ENCODE assay signal across 11 cellular contexts in the genomic region with DNA sequence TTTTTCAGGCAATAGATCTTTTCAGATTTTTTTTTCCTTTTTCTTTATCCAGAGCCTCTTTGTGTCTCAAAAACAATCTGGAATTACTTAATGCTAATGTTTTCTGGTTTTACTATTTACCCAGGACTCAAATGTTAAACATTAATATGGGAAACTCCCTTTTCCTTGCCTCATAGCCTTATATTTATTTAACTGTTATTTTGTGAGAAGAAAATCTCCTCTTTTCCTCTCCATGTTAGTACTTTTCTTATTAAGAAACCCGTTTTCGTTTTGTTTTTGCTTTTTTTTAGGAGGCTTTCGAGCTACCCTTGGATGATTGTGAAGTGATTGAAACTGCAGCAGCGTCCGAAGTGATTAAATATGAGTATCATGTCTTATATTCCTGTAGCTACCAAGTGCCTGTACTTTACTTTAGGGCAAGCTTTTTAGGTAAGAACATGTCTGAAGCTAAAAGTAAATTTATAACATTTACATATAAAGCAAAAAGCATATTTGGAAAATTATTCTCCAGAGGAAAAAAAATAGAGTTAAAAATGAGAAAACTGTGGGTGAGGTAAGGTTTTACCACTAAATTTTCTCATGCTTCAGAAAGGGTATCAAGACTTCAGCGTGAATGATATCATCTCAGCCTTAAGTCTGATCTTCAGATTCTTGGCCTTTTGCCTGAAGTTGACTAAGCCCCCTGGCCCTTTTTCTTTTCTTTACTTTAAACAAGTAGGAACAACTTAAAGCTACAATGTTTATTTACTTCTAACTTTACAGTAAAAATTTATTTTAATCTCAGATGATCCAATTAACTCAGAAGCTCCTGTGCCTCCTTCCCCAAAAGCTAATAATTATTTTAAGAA.
A peak's percentile ranks its signal among the peaks of the same experiment; 100 is the strongest.
DNase-seq lines count a peak whose midpoint lies in the region; ATAC-seq and TF ChIP-seq lines count a peak whose summit lies in the region.
"Had no signal": no experiment of that assay in that cellular context is flagged by ENCODE, and none has a peak within 500 bp of the region (broad histone marks: within the 10 kb centered on the region; RNA-seq: fewer than 3 reads in every experiment).

No MANE protein-coding gene starts in this region.

- H3K4me2 ChIP-seq in SK-N-SH: peak overlapping the region; percentile 78

- peak overlapping the region; percentile 70 for H2AFZ ChIP-seq in SK-N-SH (ENCODE audit: low read depth)

- CTCF ChIA-PET in SK-N-SH (lab: Yijun Ruan, JAX): interaction anchor here (0.7 to 3.0 kb wide), 17 partner anchors 13 to 866 kb away, joined by 3 to 28 read pairs (median 4); no protein-coding TSS in a partner anchor
- CTCF ChIA-PET in GM10248 (lab: Yijun Ruan, JAX): interaction anchor here (0.7 to 3.5 kb wide), 25 partner anchors 8 to 865 kb away, joined by 3 to 24 read pairs (median 4); no protein-coding TSS in a partner anchor

- H3K27ac ChIP-seq in SK-N-SH (ENCODE audit: low read depth in 2 of 2, low read length in 1 of 2) (peak overlapping the region; percentile 82 to 99), sigmoid colon (peak overlapping the region; percentile 0 to 66 (median 62))

- H3K27me3 ChIP-seq in SK-N-SH (ENCODE audit: insufficient read depth) (no peaks in the 10 kb centered on the region), sigmoid colon (no peaks in the 10 kb centered on the region)

- no peaks in the 10 kb centered on the region for H3K9me2 ChIP-seq in SK-N-SH

- no peak for ATAC-seq in HG02938 (IDR thresholded peaks at IDR 0.05; ENCODE audit: unreplicated experiment)
- ATAC-seq in GM21786 (IDR thresholded peaks at IDR 0.05; ENCODE audit: unreplicated experiment): no peak

- peak overlapping the region; percentile 75; the same call in 1 of the 2 replicates for H3K9ac ChIP-seq in SK-N-SH

- TF ChIP-seq CTCF in SK-N-SH (IDR thresholded peaks at IDR 0.05): no peak
- TF ChIP-seq CTCF in fibroblast of mammary gland (conservative IDR thresholded peaks at IDR 0.05; ENCODE audit: control insufficient read depth, insufficient read depth, low read depth, low read length): no peak
- no peak for TF ChIP-seq CTCF in sigmoid colon (IDR thresholded peaks at IDR 0.05)
- no peak for TF ChIP-seq CTCF in GM10248 (IDR thresholded peaks at IDR 0.05; ENCODE audit: control extremely low read depth, extremely low read depth, low read depth, missing control alignments)

- peaks cover 9 to 47% of the 10 kb centered on the region in 2 experiments for H3K4me1 ChIP-seq in SK-N-SH (ENCODE audit: control insufficient read depth in 1 of 2, insufficient read depth in 2 of 2, low read depth in 1 of 2, low read length in 1 of 2)
- H3K4me1 ChIP-seq in sigmoid colon: peaks cover 0 to 32% (median 18%) of the 10 kb centered on the region in 4 donors

- H3K4me3 ChIP-seq in SK-N-SH (ENCODE audit: low read depth in 2 of 2, low read length in 1 of 2) (peak overlapping the region; percentile 17 to 22; a peak in 2 of 4 replicates), fibroblast of mammary gland (ENCODE audit: control insufficient read depth, low read depth, low read length) (no peak overlapping the region), sigmoid colon (no peak overlapping the region)

- H3K36me3 ChIP-seq in SK-N-SH (replicated peaks in 1 of 2; ENCODE audit: control insufficient read depth in 1 of 2, insufficient read depth in 2 of 2, low read length in 1 of 2): no peaks in the 10 kb centered on the region
- no peaks in the 10 kb centered on the region for H3K36me3 ChIP-seq in sigmoid colon

- WGBS in SK-N-SH (ENCODE audit: low lambda C conversion rate): 17% methylated on average over 6 of the region's 6 CpGs
- 57 to 75% methylated on average over 6 of the region's 6 CpGs for WGBS in sigmoid colon, 2 donors

- no peak for TF ChIP-seq POLR2A in sigmoid colon (IDR thresholded peaks at IDR 0.05)

- intact Hi-C loops in sigmoid colon (cut with DNase I): no loop called here

- H3K79me2 ChIP-seq in SK-N-SH (ENCODE audit: insufficient read depth): no peaks in the 10 kb centered on the region

- POLR2A ChIA-PET in SK-N-SH (lab: Yijun Ruan, JAX) (interaction anchor here (0.5 to 2.1 kb wide), 3 partner anchors 307 to 743 kb away, joined by 3 to 9 read pairs (median 5); partner anchors contain the start of gene SSBP2), GM10248 (lab: Yijun Ruan, JAX) (no interaction called here)

- H4K20me1 ChIP-seq in SK-N-SH (ENCODE audit: insufficient read depth): no peaks in the 10 kb centered on the region

- H3F3A ChIP-seq in SK-N-SH (replicated peaks; ENCODE audit: insufficient read depth): peaks cover 48% of the 10 kb centered on the region

- DNase-seq in H4 (ENCODE audit: low spot score) (peak; percentile 74), SK-N-SH (no peak), fibroblast of mammary gland (ENCODE audit: low read depth) (peak; percentile 94), sigmoid colon (no peak), GM10248 (ENCODE audit: extremely low spot score) (no peak), NCI-H524 (lab: John Stamatoyannopoulos, UW) (no peak)
- DNase-seq: activated naive CD4-positive, alpha-beta T cell treated with anti-CD3 and anti-CD28 coated beads, Interleukin-2, amount 50 U/mL, for 16 hours; GF-D8; NCI-H2029 had no signal

- no peak for TF ChIP-seq RAD21 in SK-N-SH (IDR thresholded peaks at IDR 0.05; ENCODE audit: low read length)

- TF ChIP-seq EP300 in SK-N-SH (IDR thresholded peaks at IDR 0.05; ENCODE audit: borderline replicate concordance in 1 of 2, low read depth in 1 of 2, low read length in 1 of 2) (peak in 1 of 2 experiments; percentile 49; a peak in 1 of 4 replicates), sigmoid colon (IDR thresholded peaks at IDR 0.05) (no peak)

- H3K9me3 ChIP-seq in SK-N-SH (no peaks in the 10 kb centered on the region), sigmoid colon (no peaks in the 10 kb centered on the region)

TF ChIP-seq in SK-N-SH, 30 proteins besides CTCF, POLR2A, EP300 and RAD21:
- TF ChIP-seq YY1 (IDR thresholded peaks at IDR 0.05; ENCODE audit: low read depth): no peak
- peak; percentile 15; the same call in 1 of the 2 replicates for TF ChIP-seq FOSL2 (IDR thresholded peaks at IDR 0.05; ENCODE audit: borderline replicate concordance, low read depth)
- peak; percentile 43 for TF ChIP-seq PBX3 (IDR thresholded peaks at IDR 0.05)
- TF ChIP-seq TCF12 (IDR thresholded peaks at IDR 0.05): peak; percentile 51
- TF ChIP-seq MAX (IDR thresholded peaks at IDR 0.05; ENCODE audit: low read depth): 0 out of 2 replicates have a peak, but pooled peaks have one; percentile 4
- TF ChIP-seq, protein P1, sequence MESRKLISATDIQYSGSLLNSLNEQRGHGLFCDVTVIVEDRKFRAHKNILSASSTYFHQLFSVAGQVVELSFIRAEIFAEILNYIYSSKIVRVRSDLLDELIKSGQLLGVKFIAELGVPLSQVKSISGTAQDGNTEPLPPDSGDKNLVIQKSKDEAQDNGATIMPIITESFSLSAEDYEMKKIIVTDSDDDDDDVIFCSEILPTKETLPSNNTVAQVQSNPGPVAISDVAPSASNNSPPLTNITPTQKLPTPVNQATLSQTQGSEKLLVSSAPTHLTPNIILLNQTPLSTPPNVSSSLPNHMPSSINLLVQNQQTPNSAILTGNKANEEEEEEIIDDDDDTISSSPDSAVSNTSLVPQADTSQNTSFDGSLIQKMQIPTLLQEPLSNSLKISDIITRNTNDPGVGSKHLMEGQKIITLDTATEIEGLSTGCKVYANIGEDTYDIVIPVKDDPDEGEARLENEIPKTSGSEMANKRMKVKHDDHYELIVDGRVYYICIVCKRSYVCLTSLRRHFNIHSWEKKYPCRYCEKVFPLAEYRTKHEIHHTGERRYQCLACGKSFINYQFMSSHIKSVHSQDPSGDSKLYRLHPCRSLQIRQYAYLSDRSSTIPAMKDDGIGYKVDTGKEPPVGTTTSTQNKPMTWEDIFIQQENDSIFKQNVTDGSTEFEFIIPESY (IDR thresholded peaks at IDR 0.05; ENCODE audit: borderline replicate concordance, low read depth): no peak
- peak; percentile 74 for TF ChIP-seq NFIC (IDR thresholded peaks at IDR 0.05; ENCODE audit: borderline replicate concordance)
- TF ChIP-seq JUND (IDR thresholded peaks at IDR 0.05): peak; percentile 62

Comparison
In these comparisons a context has a peak if more than half of its experiments do, and no peak if none do; other contexts are left out.
1. DNase-seq: peak in H4 (single experiment) and fibroblast of mammary gland (single experiment); none in SK-N-SH (single experiment), sigmoid colon (single experiment), GM10248 (single experiment) and NCI-H524 (0 of 2).
2. H3K4me3 ChIP-seq: peak in SK-N-SH (2 of 2); none in fibroblast of mammary gland (single experiment) and sigmoid colon (0 of 4).